In genomic region chr11:134272381-134273316, GRCh38 we compare ENCODE assay signal across 11 cellular contexts. TPM values are rescaled to one million over a fixed set of nuclear protein-coding genes. Genes with fewer than 3 reads are reported as not detected.
A peak's percentile ranks its signal among the peaks of the same experiment; 100 is the strongest.
DNase-seq lines count a peak whose midpoint lies in the region; ATAC-seq and TF ChIP-seq lines count a peak whose summit lies in the region.
"Had no signal": no experiment of that assay in that cellular context is flagged by ENCODE, and none has a peak within 500 bp of the region (broad histone marks: within the 10 kb centered on the region; RNA-seq: fewer than 3 reads in every experiment).

No MANE protein-coding gene starts in this region.

- ATAC-seq in Right ventricle myocardium superior (ENCODE audit: poor library complexity) (peak; percentile 65), left cardiac atrium (peak; percentile 72 to 76)
- ATAC-seq: effector memory CD8-positive, alpha-beta T cell; stimulated activated naive CD8-positive, alpha-beta T cell treated with anti-CD3 and anti-CD28 coated beads, Interleukin-15, Interleukin-2, amounts not matched to agents 100 U/mL and 50 U/mL, for 24 hours had no signal

- TF ChIP-seq CTCF in left ventricle myocardium inferior (IDR thresholded peaks at IDR 0.05; ENCODE audit: borderline replicate concordance) = no peak
- no peak for TF ChIP-seq CTCF in vagina (IDR thresholded peaks at IDR 0.05)

- peak; percentile 48 for DNase-seq in Right ventricle myocardium superior
- no peak for DNase-seq in left ventricle myocardium inferior
- peak; percentile 84 for DNase-seq in NCI-H526 treated with DMSO at 0.1 percent for 48 hours (lab: John Stamatoyannopoulos, UW)
- no peak for DNase-seq in left cardiac atrium
- DNase-seq in vagina (ENCODE audit: extremely low spot score in 2 of 2) = peak; percentile 31 to 40
- DNase-seq in NCI-H774 (lab: John Stamatoyannopoulos, UW) = no peak
- no peak for DNase-seq in T1000 (lab: John Stamatoyannopoulos, UW)
- DNase-seq in NCI-H2196 (lab: John Stamatoyannopoulos, UW; ENCODE audit: unreplicated experiment) = no peak
- DNase-seq: effector memory CD8-positive, alpha-beta T cell; lower lobe of right lung; stimulated activated naive CD8-positive, alpha-beta T cell treated with anti-CD3 and anti-CD28 coated beads, Interleukin-15, Interleukin-2, amounts not matched to agents 100 U/mL and 50 U/mL, for 24 hours had no signal

- H3K27ac ChIP-seq in left ventricle myocardium inferior (replicated peaks) (no peak overlapping the region), vagina (no peak overlapping the region)
- H3K27ac ChIP-seq: lower lobe of right lung had no signal

- TF ChIP-seq POLR2A in vagina (IDR thresholded peaks at IDR 0.05) = no peak

- H3K4me1 ChIP-seq in left ventricle myocardium inferior (peaks cover 25% of the 10 kb centered on the region), vagina (peaks cover 20% of the 10 kb centered on the region)

- H3K27me3 ChIP-seq in left ventricle myocardium inferior (ENCODE audit: low read depth) (peaks cover 86% of the 10 kb centered on the region), vagina (peaks cover 13% of the 10 kb centered on the region)

- H3K9me3 ChIP-seq in left ventricle myocardium inferior (replicated peaks) (no peaks in the 10 kb centered on the region), vagina (no peaks in the 10 kb centered on the region)
- H3K9me3 ChIP-seq: lower lobe of right lung had no signal

- H3K4me3 ChIP-seq in left ventricle myocardium inferior (no peak overlapping the region), vagina (no peak overlapping the region)
- H3K4me3 ChIP-seq: lower lobe of right lung had no signal

- intact Hi-C loops in Right ventricle myocardium superior (cut with DNase I) = no loop called here
- intact Hi-C loops in left ventricle myocardium inferior (cut with micrococcal nuclease) = no loop called here
- intact Hi-C loops in left cardiac atrium (cut with DNase I) = no loop called here
- intact Hi-C loops in vagina (cut with DNase I) = no loop called here

- H3K36me3 ChIP-seq in left ventricle myocardium inferior = no peaks in the 10 kb centered on the region
- H3K36me3 ChIP-seq in vagina = no peaks in the 10 kb centered on the region
- H3K36me3 ChIP-seq: lower lobe of right lung had no signal

RNA-seq across cellular contexts. Expression of gene GLB1L3, which starts 3.5 kb away (rescaled TPM):
- total RNA-seq in Right ventricle myocardium superior (not detected), left ventricle myocardium inferior (not detected), left cardiac atrium (not detected), vagina (2.2 TPM)

RNA-seq across cellular contexts. Expression of gene ACAD8, which starts 19.3 kb away (rescaled TPM):
- total RNA-seq in Right ventricle myocardium superior (37.6 TPM), left ventricle myocardium inferior (40.7 TPM), left cardiac atrium (10 to 100 TPM; 25.7 to 27.3 TPM), vagina (31.9 TPM)

RNA-seq across cellular contexts. Expression of gene THYN1, which starts 19.5 kb away (rescaled TPM):
- total RNA-seq in Right ventricle myocardium superior (35.4 TPM), left ventricle myocardium inferior (41.2 TPM), left cardiac atrium (10 to 100 TPM; 32.5 to 37.1 TPM), vagina (39.8 TPM)

RNA-seq across cellular contexts. Expression of gene VPS26B, which starts 48.2 kb away (rescaled TPM):
- 38.8 TPM for total RNA-seq in Right ventricle myocardium superior
- total RNA-seq in left ventricle myocardium inferior = 37.6 TPM
- 10 to 100 TPM; 25.7 to 29.4 TPM for total RNA-seq in left cardiac atrium
- 36.1 TPM for total RNA-seq in vagina

RNA-seq across cellular contexts. Expression of gene NCAPD3, which starts 48.9 kb away (rescaled TPM):
- 11.1 TPM for total RNA-seq in Right ventricle myocardium superior
- 17.2 TPM for total RNA-seq in left ventricle myocardium inferior
- 10 to 100 TPM in 1 of 2 donors, 1 to 10 TPM in 1; 9.4 to 11.5 TPM for total RNA-seq in left cardiac atrium
- total RNA-seq in vagina = 18.4 TPM

Comparison
In these comparisons a context has a peak if more than half of its experiments do, and no peak if none do; other contexts are left out.
1. DNase-seq: peak in Right ventricle myocardium superior (single experiment), NCI-H526 treated with DMSO at 0.1 percent for 48 hours (single experiment) and vagina (2 of 2); none in left ventricle myocardium inferior (single experiment), left cardiac atrium (single experiment), NCI-H774 (single experiment), T1000 (single experiment) and NCI-H2196 (single experiment).